In genomic region chr4:1043658-1044468, GRCh38 we compare ENCODE assay signal across 9 cellular contexts. TPM values are rescaled to one million over a fixed set of nuclear protein-coding genes. Genes with fewer than 3 reads are reported as not detected.
DNase-seq lines count a peak whose midpoint lies in the region; ATAC-seq and TF ChIP-seq lines count a peak whose summit lies in the region.
"Had no signal": no experiment of that assay in that cellular context is flagged by ENCODE, and none has a peak within 500 bp of the region (broad histone marks: within the 10 kb centered on the region; RNA-seq: fewer than 3 reads in every experiment).

No MANE protein-coding gene starts in this region.

- no peak overlapping the region for H3K27ac Mint-ChIP-seq in T-helper 2 cell treated with Interferon-gamma antibody and Interleukin-4, amounts not matched to agents 5 μg/mL and 100 μg/mL, for 36 hours
- H3K27ac Mint-ChIP-seq in nephron, result peak overlapping the region in 2 of 3 experiments; percentile 61 to 91

- peaks cover 39% of the 10 kb centered on the region for H3K4me1 ChIP-seq in upper lobe of right lung

- H3K4me3 Mint-ChIP-seq in T-helper 2 cell treated with Interferon-gamma antibody and Interleukin-4, amounts not matched to agents 5 μg/mL and 100 μg/mL, for 36 hours, result no peak overlapping the region
- peak overlapping the region in 1 of 3 experiments; percentile 27 for H3K4me3 Mint-ChIP-seq in nephron
- H3K4me3 Mint-ChIP-seq: B cell had no signal

- no peaks in the 10 kb centered on the region for H3K36me3 ChIP-seq in upper lobe of right lung

- H3K27ac ChIP-seq in upper lobe of right lung, result no peak overlapping the region

- intact Hi-C loops in upper lobe of right lung (cut with DNase I), result no loop called here

- H3K27me3 ChIP-seq in upper lobe of right lung, result peaks cover 18% of the 10 kb centered on the region

- no peak overlapping the region for H3K4me3 ChIP-seq in upper lobe of right lung

- no peaks in the 10 kb centered on the region for H3K36me3 Mint-ChIP-seq in T-helper 2 cell treated with Interferon-gamma antibody and Interleukin-4, amounts not matched to agents 5 μg/mL and 100 μg/mL, for 36 hours (ENCODE audit: low read depth)
- no peaks in the 10 kb centered on the region for H3K36me3 Mint-ChIP-seq in nephron (ENCODE audit: low read depth)

- peak; percentile 51 for DNase-seq in T-helper 2 cell treated with Interferon-gamma antibody and Interleukin-4, amounts not matched to agents 5 μg/mL and 100 μg/mL, for 36 hours (ENCODE audit: low spot score)
- DNase-seq in T-helper 2 cell (no peak), SKM-1 (lab: John Stamatoyannopoulos, UW; ENCODE audit: unreplicated experiment) (peak; percentile 48), fibroblast of gingiva (ENCODE audit: low read depth) (peak; percentile 99), upper lobe of right lung (peak; percentile 86), DMS79 treated with DMSO at 0.1 percent for 48 hours (lab: John Stamatoyannopoulos, UW) (no peak)

- peaks cover 15% of the 10 kb centered on the region for H3K27me3 Mint-ChIP-seq in T-helper 2 cell treated with Interferon-gamma antibody and Interleukin-4, amounts not matched to agents 5 μg/mL and 100 μg/mL, for 36 hours (ENCODE audit: low read depth)
- H3K27me3 Mint-ChIP-seq in nephron (ENCODE audit: low read depth), result peaks cover 41% of the 10 kb centered on the region

- H3K9me3 ChIP-seq in upper lobe of right lung, result no peaks in the 10 kb centered on the region

- TF ChIP-seq CTCF in nephron (IDR thresholded peaks at IDR 0.05; ENCODE audit: unreplicated experiment in 3 of 3) (no peak), upper lobe of right lung (IDR thresholded peaks at IDR 0.05) (no peak)

- ATAC-seq in upper lobe of right lung, result peak; percentile 70
- no peak for ATAC-seq in GM21360 (IDR thresholded peaks at IDR 0.05; ENCODE audit: unreplicated experiment)

- no peaks in the 10 kb centered on the region for H3K9me3 Mint-ChIP-seq in T-helper 2 cell treated with Interferon-gamma antibody and Interleukin-4, amounts not matched to agents 5 μg/mL and 100 μg/mL, for 36 hours
- H3K9me3 Mint-ChIP-seq in nephron, result no peaks in the 10 kb centered on the region

- H3K4me1 Mint-ChIP-seq in T-helper 2 cell treated with Interferon-gamma antibody and Interleukin-4, amounts not matched to agents 5 μg/mL and 100 μg/mL, for 36 hours (ENCODE audit: low read depth), result no peaks in the 10 kb centered on the region
- H3K4me1 Mint-ChIP-seq in nephron, result peaks cover 36% of the 10 kb centered on the region

RNA-seq across cellular contexts. Expression of gene FGFRL1, which starts 32.4 kb away (rescaled TPM):
- 25.2 TPM for total RNA-seq in upper lobe of right lung

RNA-seq across cellular contexts. Expression of gene SLC26A1, which starts 50.7 kb away (rescaled TPM):
- 0.20 TPM for total RNA-seq in upper lobe of right lung

RNA-seq across cellular contexts. Expression of gene IDUA, which starts 57.0 kb away (rescaled TPM):
- total RNA-seq in upper lobe of right lung, result 49.2 TPM

Comparison
In these comparisons a context has a peak if more than half of its experiments do, and no peak if none do; other contexts are left out.
1. DNase-seq: peak in T-helper 2 cell treated with Interferon-gamma antibody and Interleukin-4, amounts not matched to agents 5 μg/mL and 100 μg/mL, for 36 hours (single experiment), SKM-1 (single experiment), fibroblast of gingiva (single experiment) and upper lobe of right lung (single experiment); none in T-helper 2 cell (0 of 5) and DMS79 treated with DMSO at 0.1 percent for 48 hours (single experiment).